ENCODE assay signal across 1 cellular context in the genomic region with DNA sequence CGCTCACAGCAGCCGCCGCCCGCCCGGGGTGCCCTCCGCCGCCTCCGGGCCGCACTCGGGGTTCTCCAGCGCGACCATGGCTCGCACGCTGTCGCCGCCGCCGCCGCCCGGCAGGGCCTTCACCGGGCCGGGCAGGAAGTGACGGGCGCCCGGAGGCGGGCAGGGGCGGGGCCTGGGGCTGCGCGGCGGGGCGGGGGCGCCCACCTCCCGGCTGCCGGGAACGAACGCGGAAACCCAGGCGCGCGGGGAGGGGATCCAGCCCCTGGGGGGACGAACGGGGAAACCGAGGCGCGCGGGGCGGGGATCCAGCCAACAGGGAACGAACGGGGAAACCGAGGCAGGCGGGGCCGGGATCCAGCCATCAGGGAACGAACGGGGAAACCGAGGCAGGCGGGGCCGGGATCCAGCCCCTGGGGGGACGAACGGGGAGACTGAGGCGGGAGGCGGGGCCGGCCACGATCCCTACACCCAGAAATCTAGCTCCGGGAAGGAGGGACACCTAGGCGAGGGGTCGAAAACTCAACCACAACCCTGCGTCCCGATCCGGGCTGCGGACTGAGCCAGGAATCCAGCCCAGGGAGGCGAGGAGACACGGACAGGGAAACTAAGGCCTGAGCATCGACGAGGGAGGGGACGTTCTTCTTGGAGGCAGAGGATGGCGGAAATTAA.
TF ChIP-seq lines count a peak whose summit lies in the region.

A gene (minus strand): TSS at position 140 of the 669 bp plus-strand sequence. CDS start 62 bp downstream, at position 78.

TF ChIP-seq in GM12878, 131 proteins besides CTCF, POLR2A, EP300 and RAD21 (continued from another document):
- TF ChIP-seq, protein P1, sequence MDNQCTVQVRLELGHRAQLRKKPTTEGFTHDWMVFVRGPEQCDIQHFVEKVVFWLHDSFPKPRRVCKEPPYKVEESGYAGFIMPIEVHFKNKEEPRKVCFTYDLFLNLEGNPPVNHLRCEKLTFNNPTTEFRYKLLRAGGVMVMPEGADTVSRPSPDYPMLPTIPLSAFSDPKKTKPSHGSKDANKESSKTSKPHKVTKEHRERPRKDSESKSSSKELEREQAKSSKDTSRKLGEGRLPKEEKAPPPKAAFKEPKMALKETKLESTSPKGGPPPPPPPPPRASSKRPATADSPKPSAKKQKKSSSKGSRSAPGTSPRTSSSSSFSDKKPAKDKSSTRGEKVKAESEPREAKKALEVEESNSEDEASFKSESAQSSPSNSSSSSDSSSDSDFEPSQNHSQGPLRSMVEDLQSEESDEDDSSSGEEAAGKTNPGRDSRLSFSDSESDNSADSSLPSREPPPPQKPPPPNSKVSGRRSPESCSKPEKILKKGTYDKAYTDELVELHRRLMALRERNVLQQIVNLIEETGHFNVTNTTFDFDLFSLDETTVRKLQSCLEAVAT (IDR thresholded peaks at IDR 0.05) = no peak
- no peak for TF ChIP-seq ETV6 (conservative IDR thresholded peaks at IDR 0.05 in 1 of 2, IDR thresholded peaks at IDR 0.05 in 1 of 2; ENCODE audit: borderline replicate concordance in 1 of 2, low read depth in 1 of 2)
- peak in 1 of 2 experiments; percentile 47; a peak in 1 of 3 replicates for TF ChIP-seq EGR1 (IDR thresholded peaks at IDR 0.05; ENCODE audit: borderline replicate concordance in 1 of 2, low read depth in 2 of 2, low read length in 2 of 2)
- TF ChIP-seq MYB (IDR thresholded peaks at IDR 0.05; ENCODE audit: borderline replicate concordance, low read depth, low read length) = no peak
- TF ChIP-seq NBN (IDR thresholded peaks at IDR 0.05) = peak; percentile 16; the same call in 1 of the 2 replicates
- TF ChIP-seq BMI1 (IDR thresholded peaks at IDR 0.05; ENCODE audit: borderline replicate concordance) = no peak
- 0 out of 4 replicates have a peak, but pooled peaks of 1 of the 2 experiments have one; percentile 44 for TF ChIP-seq SRF (IDR thresholded peaks at IDR 0.05; ENCODE audit: low read depth in 2 of 2, low read length in 2 of 2)
- TF ChIP-seq PML (IDR thresholded peaks at IDR 0.05; ENCODE audit: low read length) = no peak
- TF ChIP-seq RBBP5 (conservative IDR thresholded peaks at IDR 0.05) = no peak
- no peak for TF ChIP-seq YBX1 (IDR thresholded peaks at IDR 0.05)
- 0 out of 2 replicates have a peak, but pooled peaks have one; percentile 34 for TF ChIP-seq TAF1 (IDR thresholded peaks at IDR 0.05; ENCODE audit: borderline replicate concordance, low read depth, low read length)
- TF ChIP-seq GATAD2B (conservative IDR thresholded peaks at IDR 0.05; ENCODE audit: low read depth) = peak; percentile 57; the same call in 1 of the 2 replicates
- no peak for TF ChIP-seq EZH2 (IDR thresholded peaks at IDR 0.05; ENCODE audit: borderline replicate concordance, control insufficient read depth, low read depth, low read length)
- TF ChIP-seq ZNF217 (IDR thresholded peaks at IDR 0.05) = no peak
- TF ChIP-seq BRCA1 (IDR thresholded peaks at IDR 0.05; ENCODE audit: low read depth, low read length) = no peak
- no peak for TF ChIP-seq SMC3 (IDR thresholded peaks at IDR 0.05; ENCODE audit: borderline replicate concordance, low read length)
- TF ChIP-seq WRNIP1 (IDR thresholded peaks at IDR 0.05; ENCODE audit: borderline replicate concordance, low read depth, low read length) = no peak
- peak; percentile 61; the same call in 1 of the 2 replicates for TF ChIP-seq CREB1 (IDR thresholded peaks at IDR 0.05; ENCODE audit: low read depth)
- TF ChIP-seq YY1 (IDR thresholded peaks at IDR 0.05; ENCODE audit: low read depth, low read length) = peak; percentile 52; the same call in 1 of the 2 replicates
- no peak for TF ChIP-seq CEBPB (IDR thresholded peaks at IDR 0.05; ENCODE audit: borderline replicate concordance in 1 of 2, low read depth in 2 of 2, low read length in 2 of 2)
- TF ChIP-seq ZNF384 (IDR thresholded peaks at IDR 0.05; ENCODE audit: borderline replicate concordance, low read depth, low read length) = no peak
- TF ChIP-seq ZNF274 (IDR thresholded peaks at IDR 0.05; ENCODE audit: insufficient read depth, insufficient read length) = no peak
- TF ChIP-seq STAT1 (conservative IDR thresholded peaks at IDR 0.05) = no peak
- no peak for TF ChIP-seq LARP7 (IDR thresholded peaks at IDR 0.05)
